14 cellular contexts compared by ENCODE assay signal in genomic region chr13:38577048-38577447, GRCh38.
DNase-seq lines count a peak whose midpoint lies in the region; ATAC-seq, FAIRE-seq and TF ChIP-seq lines count a peak whose summit lies in the region.
"Had no signal": no experiment of that assay in that cellular context is flagged by ENCODE, and none has a peak within 500 bp of the region (broad histone marks: within the 10 kb centered on the region; RNA-seq: fewer than 3 reads in every experiment).

No MANE protein-coding gene starts in this region.

- H4K20me1 ChIP-seq in GM12878 (ENCODE audit: control insufficient read depth, insufficient read depth): no peaks in the 10 kb centered on the region

- H3K9me3 ChIP-seq in HEK293 (ENCODE audit: control insufficient read depth, insufficient read depth, low read depth, low read length) (no peaks in the 10 kb centered on the region), GM12878 (replicated peaks; ENCODE audit: control insufficient read depth, insufficient read depth, low read length) (no peaks in the 10 kb centered on the region)
- H3K9me3 ChIP-seq: HAP-1 had no signal

- FAIRE-seq in GM12878 (lab: Jason Lieb, UNC): no peak

- no peak for TF ChIP-seq EP300 in GM12878 (IDR thresholded peaks at IDR 0.05; ENCODE audit: borderline replicate concordance in 1 of 2, control insufficient read depth in 1 of 2, low read depth in 2 of 2, low read length in 2 of 2)

- POLR2A ChIA-PET in HEK293 (lab: Yijun Ruan, JAX): no interaction called here
- POLR2A ChIA-PET in GM12878 (lab: Charles Lee): no interaction called here

- H2AFZ ChIP-seq in GM12878 (ENCODE audit: control insufficient read depth, low read depth, low read length): no peak overlapping the region

- CTCF ChIA-PET in HEK293 (lab: Yijun Ruan, JAX): interaction anchor here (0.7 kb wide), 1 partner anchor 338 kb away, joined by 4 read pairs; no protein-coding TSS in a partner anchor
- CTCF ChIA-PET in GM12878 (lab: Yijun Ruan, JAX): interaction anchor here (0.6 kb wide), 1 partner anchor 13 kb away, joined by 3 read pairs; no protein-coding TSS in a partner anchor

- SMC1A ChIA-PET in GM12878 (lab: Charles Lee; ENCODE audit: uncharacterized antibody, unreplicated experiment): no interaction called here

- DNase-seq in AG10803 (ENCODE audit: low read depth) (peak; percentile 4), GM12878 (ENCODE audit: low read depth, low spot score) (no peak), left lobe of liver (ENCODE audit: low spot score) (no peak), NCI-H2171 (lab: John Stamatoyannopoulos, UW) (no peak), NCI-H748 treated with DMSO at 0.1 percent for 48 hours (lab: John Stamatoyannopoulos, UW) (no peak)
- DNase-seq in activated naive CD4-positive, alpha-beta T cell treated with Interleukin-2 at 50 U/mL for 16 hours: no peak
- DNase-seq: activated effector memory CD4-positive, alpha-beta T cell treated with anti-CD3 and anti-CD28 coated beads, Interleukin-2, amount 50 U/mL, for 16 hours; dermis blood vessel endothelial cell; NCI-H2029; stimulated activated naive B cell treated with anti-CD40 and anti-IgM and Interleukin-4, amounts not matched to agents 10 μg/mL and 1 μg/mL and 100 μg/mL, for 72 hours had no signal

- H3K27ac ChIP-seq in HEK293 (ENCODE audit: extremely low read depth, low read depth, low read length) (no peak overlapping the region), GM12878 (ENCODE audit: control insufficient read depth, insufficient read depth) (no peak overlapping the region)
- H3K27ac ChIP-seq: skin epidermis had no signal

- no peak for TF ChIP-seq POLR2A in GM12878 (IDR thresholded peaks at IDR 0.05; ENCODE audit: low read depth, low read length)

- no peak overlapping the region for H3K4me3 ChIP-seq in AG10803 (ENCODE audit: low read length)
- H3K4me3 ChIP-seq in HEK293 (ENCODE audit: low read depth, low read length): no peak overlapping the region
- no peak overlapping the region for H3K4me3 ChIP-seq in GM12878
- H3K4me3 ChIP-seq: HAP-1, skin epidermis had no signal

- H3K27me3 ChIP-seq in GM12878 (replicated peaks in 1 of 2; ENCODE audit: control insufficient read depth in 2 of 2, insufficient read depth in 2 of 2, low read length in 1 of 2): no peaks in the 10 kb centered on the region

- H3K9ac ChIP-seq in GM12878 (ENCODE audit: control insufficient read depth, insufficient read depth, low read length): no peak overlapping the region

- TF ChIP-seq CTCF in AG10803 (conservative IDR thresholded peaks at IDR 0.05; ENCODE audit: low read length) (peak; percentile 8; the same call in 1 of the 2 replicates), HEK293 (tag by site-specific recombination; IDR thresholded peaks at IDR 0.05) (no peak), GM12878 (IDR thresholded peaks at IDR 0.05 in 2 of 3, conservative IDR thresholded peaks at IDR 0.05 in 1 of 3; ENCODE audit: control insufficient read depth in 2 of 3, extremely low read depth in 1 of 3, insufficient read depth in 1 of 3, low read depth in 3 of 3, low read length in 3 of 3) (0 out of 6 replicates have a peak, but pooled peaks of 1 of the 3 experiments have one; percentile 3)

- ATAC-seq in GM12878 (peak; percentile 57; the same call in 1 of the 3 replicates), left lobe of liver (peak; percentile 23), HG03045 (IDR thresholded peaks at IDR 0.05; ENCODE audit: unreplicated experiment) (no peak)
- ATAC-seq: stimulated activated naive B cell treated with anti-CD40 and anti-IgM and Interleukin-4, amounts not matched to agents 10 μg/mL and 1 μg/mL and 100 μg/mL, for 72 hours had no signal

- no peak overlapping the region for H3K4me2 ChIP-seq in GM12878 (ENCODE audit: control insufficient read depth, insufficient read depth)

- TF ChIP-seq RAD21 in GM12878 (IDR thresholded peaks at IDR 0.05; ENCODE audit: insufficient read depth, low read depth, low read length): no peak

- no peaks in the 10 kb centered on the region for H3K79me2 ChIP-seq in GM12878 (ENCODE audit: control insufficient read depth, insufficient read depth, low read length)

- WGBS in GM12878 (ENCODE audit: insufficient coverage, insufficient replicate concordance, low lambda C conversion rate, missing lambda C conversion rate): 8% methylated on average over 3 of the region's 3 CpGs

- RAD21 ChIA-PET in GM12878 (lab: Charles Lee; ENCODE audit: unreplicated experiment): interaction anchor here (0.6 to 0.9 kb wide), 2 partner anchors 41 to 290 kb away, joined by 3 to 4 read pairs; no protein-coding TSS in a partner anchor

- H3K36me3 ChIP-seq in HEK293 (ENCODE audit: control insufficient read depth in 2 of 2, insufficient read depth in 1 of 2, low read length in 2 of 2) (no peaks in the 10 kb centered on the region), GM12878 (ENCODE audit: control insufficient read depth in 2 of 2, insufficient read depth in 2 of 2, low read length in 1 of 2) (no peaks in the 10 kb centered on the region)
- H3K36me3 ChIP-seq: HAP-1 had no signal

- no peaks in the 10 kb centered on the region for H3K4me1 ChIP-seq in HEK293 (ENCODE audit: control insufficient read depth, insufficient read depth, low read length)
- no peaks in the 10 kb centered on the region for H3K4me1 ChIP-seq in GM12878 (ENCODE audit: control insufficient read depth, insufficient read depth, low read length)

- in situ Hi-C loops in GM12878 (cut with MboI): no loop called here

- intact Hi-C loops in GM12878 (cut with micrococcal nuclease; ENCODE audit: unreplicated experiment): loop anchor here (5.0 kb wide), 1 partner anchor 335 kb away; no protein-coding TSS in a partner anchor

- no TSS peak for BruUV-seq in GM12878 (replicated peaks; lab: Mats Ljungman, UMichigan)

TF ChIP-seq in HEK293, 187 proteins besides CTCF, POLR2A, EP300 and RAD21:
- TF ChIP-seq ZNF654 (tag by site-specific recombination; IDR thresholded peaks at IDR 0.05; ENCODE audit: low read depth) (peak; percentile 10; the same call in 1 of the 2 replicates), HOXD13 (CRISPR knock-in tag; IDR thresholded peaks at IDR 0.05; ENCODE audit: borderline replicate concordance) (no peak)
- TF ChIP-seq, protein P1, sequence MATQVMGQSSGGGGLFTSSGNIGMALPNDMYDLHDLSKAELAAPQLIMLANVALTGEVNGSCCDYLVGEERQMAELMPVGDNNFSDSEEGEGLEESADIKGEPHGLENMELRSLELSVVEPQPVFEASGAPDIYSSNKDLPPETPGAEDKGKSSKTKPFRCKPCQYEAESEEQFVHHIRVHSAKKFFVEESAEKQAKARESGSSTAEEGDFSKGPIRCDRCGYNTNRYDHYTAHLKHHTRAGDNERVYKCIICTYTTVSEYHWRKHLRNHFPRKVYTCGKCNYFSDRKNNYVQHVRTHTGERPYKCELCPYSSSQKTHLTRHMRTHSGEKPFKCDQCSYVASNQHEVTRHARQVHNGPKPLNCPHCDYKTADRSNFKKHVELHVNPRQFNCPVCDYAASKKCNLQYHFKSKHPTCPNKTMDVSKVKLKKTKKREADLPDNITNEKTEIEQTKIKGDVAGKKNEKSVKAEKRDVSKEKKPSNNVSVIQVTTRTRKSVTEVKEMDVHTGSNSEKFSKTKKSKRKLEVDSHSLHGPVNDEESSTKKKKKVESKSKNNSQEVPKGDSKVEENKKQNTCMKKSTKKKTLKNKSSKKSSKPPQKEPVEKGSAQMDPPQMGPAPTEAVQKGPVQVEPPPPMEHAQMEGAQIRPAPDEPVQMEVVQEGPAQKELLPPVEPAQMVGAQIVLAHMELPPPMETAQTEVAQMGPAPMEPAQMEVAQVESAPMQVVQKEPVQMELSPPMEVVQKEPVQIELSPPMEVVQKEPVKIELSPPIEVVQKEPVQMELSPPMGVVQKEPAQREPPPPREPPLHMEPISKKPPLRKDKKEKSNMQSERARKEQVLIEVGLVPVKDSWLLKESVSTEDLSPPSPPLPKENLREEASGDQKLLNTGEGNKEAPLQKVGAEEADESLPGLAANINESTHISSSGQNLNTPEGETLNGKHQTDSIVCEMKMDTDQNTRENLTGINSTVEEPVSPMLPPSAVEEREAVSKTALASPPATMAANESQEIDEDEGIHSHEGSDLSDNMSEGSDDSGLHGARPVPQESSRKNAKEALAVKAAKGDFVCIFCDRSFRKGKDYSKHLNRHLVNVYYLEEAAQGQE (tag by site-specific recombination; IDR thresholded peaks at IDR 0.05): peak; percentile 52; the same call in 1 of the 2 replicates

TF ChIP-seq in GM12878, 131 proteins besides CTCF, POLR2A, EP300 and RAD21:
- TF ChIP-seq ZNF207 (IDR thresholded peaks at IDR 0.05; ENCODE audit: borderline replicate concordance): no peak
- TF ChIP-seq, protein P1 (IDR thresholded peaks at IDR 0.05; ENCODE audit: low read depth, low read length): peak; percentile 59; the same call in 1 of the 2 replicates
TF ChIP-seq in GM12878: peak in this region for 1.
